In genomic region chr1:23530089-23530749, GRCh38 we compare ENCODE assay signal across 7 cellular contexts. TPM values are rescaled to one million over a fixed set of nuclear protein-coding genes. Genes with fewer than 3 reads are reported as not detected.
A peak's percentile ranks its signal among the peaks of the same experiment; 100 is the strongest.
DNase-seq lines count a peak whose midpoint lies in the region; ATAC-seq and TF ChIP-seq lines count a peak whose summit lies in the region.

No MANE protein-coding gene starts in this region.

- no peaks in the 10 kb centered on the region for H3K9me2 ChIP-seq in Loucy (replicated peaks; ENCODE audit: low read depth, low read length)

- H3K27ac ChIP-seq in brain microvascular endothelial cell = no peak overlapping the region
- H3K27ac ChIP-seq in naive thymus-derived CD4-positive, alpha-beta T cell (ENCODE audit: low read depth, low read length) = no peak overlapping the region

- peak overlapping the region in 2 of 9 donors; percentile 16 to 96 for H3K27ac Mint-ChIP-seq in naive thymus-derived CD4-positive, alpha-beta T cell

- H4K20me1 ChIP-seq in Loucy (ENCODE audit: insufficient read depth, low read length, poor library complexity, severe bottlenecking) = peaks cover 19% of the 10 kb centered on the region

- no peak for ATAC-seq in naive thymus-derived CD4-positive, alpha-beta T cell
- ATAC-seq in GM21381 (IDR thresholded peaks at IDR 0.05; ENCODE audit: unreplicated experiment) = no peak

- H3F3A ChIP-seq in Loucy (ENCODE audit: low read depth) = peaks cover 24% of the 10 kb centered on the region

- H3K36me3 ChIP-seq in Loucy (ENCODE audit: insufficient read depth, low read length) (no peaks in the 10 kb centered on the region), brain microvascular endothelial cell (replicated peaks) (no peaks in the 10 kb centered on the region)
- no peaks in the 10 kb centered on the region for H3K36me3 ChIP-seq in naive thymus-derived CD4-positive, alpha-beta T cell (ENCODE audit: control insufficient read depth in 2 of 3, insufficient read depth in 3 of 3, low read length in 3 of 3)

- peaks cover 0 to 18% (median 0%) of the 10 kb centered on the region in 5 donors for H3K36me3 Mint-ChIP-seq in naive thymus-derived CD4-positive, alpha-beta T cell

- no peaks in the 10 kb centered on the region for H3K9me3 ChIP-seq in Loucy (ENCODE audit: insufficient read depth, low read depth, low read length)
- no peaks in the 10 kb centered on the region for H3K9me3 ChIP-seq in naive thymus-derived CD4-positive, alpha-beta T cell (ENCODE audit: control insufficient read depth in 2 of 3, low read length in 3 of 3)

- peaks cover 5% of the 10 kb centered on the region for H3K27me3 ChIP-seq in Loucy (ENCODE audit: insufficient read depth, low read length, poor library complexity, severe bottlenecking)
- H3K27me3 ChIP-seq in brain microvascular endothelial cell (replicated peaks) = no peaks in the 10 kb centered on the region
- no peaks in the 10 kb centered on the region for H3K27me3 ChIP-seq in naive thymus-derived CD4-positive, alpha-beta T cell (ENCODE audit: control insufficient read depth in 2 of 2, insufficient read depth in 2 of 2, low read length in 2 of 2)

- no peak for TF ChIP-seq CTCF in GM13976 (IDR thresholded peaks at IDR 0.05; ENCODE audit: borderline replicate concordance, control extremely low read depth, extremely low read depth, insufficient read depth, missing control alignments)
- no peak for TF ChIP-seq CTCF in Loucy (conservative IDR thresholded peaks at IDR 0.05; ENCODE audit: low read length)
- TF ChIP-seq CTCF in brain microvascular endothelial cell (IDR thresholded peaks at IDR 0.05; ENCODE audit: low read depth, low read length, missing control alignments) = no peak

- H3K4me3 ChIP-seq in Loucy (ENCODE audit: low read length, poor library complexity, severe bottlenecking) (peak overlapping the region; percentile 93), brain microvascular endothelial cell (ENCODE audit: low read depth, low read length) (peak overlapping the region; percentile 57)
- H3K4me3 ChIP-seq in naive thymus-derived CD4-positive, alpha-beta T cell (ENCODE audit: low read length) = peak overlapping the region; percentile 52

- CTCF ChIA-PET in naive thymus-derived CD4-positive, alpha-beta T cell (lab: Charles Lee) = interaction anchor here (1.7 to 11.5 kb wide), 3 partner anchors 15 to 114 kb away, joined by 4 to 203 read pairs (median 7); no protein-coding TSS in a partner anchor

- H3K4me2 ChIP-seq in Loucy (ENCODE audit: low read depth, low read length, poor library complexity, severe bottlenecking) = peak overlapping the region; percentile 95

- POLR2A ChIA-PET in naive thymus-derived CD4-positive, alpha-beta T cell (lab: Charles Lee) = interaction anchor here (0.5 to 1.4 kb wide), 8 partner anchors 12 to 1427 kb away, joined by 3 to 5 read pairs (median 3); no protein-coding TSS in a partner anchor

- H3K4me1 Mint-ChIP-seq in naive thymus-derived CD4-positive, alpha-beta T cell = peaks cover 56 to 83% (median 74%) of the 10 kb centered on the region in 7 donors

- DNase-seq in GM13976 (ENCODE audit: low spot score) (peak; percentile 49), brain microvascular endothelial cell (no peak), glomerular visceral epithelial cell (ENCODE audit: extremely low spot score) (no peak), 8988T (no peak)
- DNase-seq in naive thymus-derived CD4-positive, alpha-beta T cell = no peak

- peak overlapping the region; percentile 98 for H3K9ac ChIP-seq in Loucy (ENCODE audit: low read depth, low read length, poor library complexity, severe bottlenecking)

- H3K4me3 Mint-ChIP-seq in naive thymus-derived CD4-positive, alpha-beta T cell = peak overlapping the region; percentile 36 to 96 (median 66)

- no peaks in the 10 kb centered on the region for H3K9me3 Mint-ChIP-seq in naive thymus-derived CD4-positive, alpha-beta T cell

- H3K4me1 ChIP-seq in Loucy (ENCODE audit: insufficient read depth, low read length, poor library complexity, severe bottlenecking) = peaks cover 80% of the 10 kb centered on the region
- peaks cover 68 to 78% of the 10 kb centered on the region in 2 donors for H3K4me1 ChIP-seq in naive thymus-derived CD4-positive, alpha-beta T cell (ENCODE audit: control insufficient read depth in 2 of 2, insufficient read depth in 2 of 2, low read length in 2 of 2)

- in situ Hi-C loops in GM13976 (cut with MboI; ENCODE audit: low sequenced_read_pairs, unreplicated experiment) (no loop called here), brain microvascular endothelial cell (cut with HindIII; ENCODE audit: low pct_ligation_motif_present, low sequenced_read_pairs) (no loop called here)

- intact Hi-C loops in naive thymus-derived CD4-positive, alpha-beta T cell (cut with micrococcal nuclease) = loop anchor here (2.0 to 10.0 kb wide), 6 partner anchors 25 to 185 kb away; partner anchors contain the start of genes HNRNPR (in 2 of the 2), ZNF436 (in 2 of the 2), ID3 (in 1 of the 2) and TCEA3 (in 1 of the 2)

- peaks cover 0 to 4% (median 0%) of the 10 kb centered on the region in 5 donors for H3K27me3 Mint-ChIP-seq in naive thymus-derived CD4-positive, alpha-beta T cell

- H3K79me2 ChIP-seq in Loucy (ENCODE audit: insufficient read depth, low read length) = peaks cover 51% of the 10 kb centered on the region

- peak overlapping the region; percentile 82 for H2AFZ ChIP-seq in Loucy (ENCODE audit: low read length)

RNA-seq across cellular contexts. Expression of gene E2F2, which starts 0.8 kb away (rescaled TPM):
- 10 to 100 TPM in 1 of 5 experiments, 1 to 10 TPM in 1, under 1 TPM in 2, not detected in 1; 0.14 to 65.7 (median 2.5) TPM for total RNA-seq in naive thymus-derived CD4-positive, alpha-beta T cell
- polyA plus RNA-seq in naive thymus-derived CD4-positive, alpha-beta T cell = not detected

RNA-seq across cellular contexts. Expression of gene ID3, which starts 29.1 kb away (rescaled TPM):
- 10 to 100 TPM; 14.8 to 89.4 (median 34.1) TPM for total RNA-seq in naive thymus-derived CD4-positive, alpha-beta T cell
- polyA plus RNA-seq in naive thymus-derived CD4-positive, alpha-beta T cell = 10 to 100 TPM; 13.0 to 28.3 TPM

RNA-seq across cellular contexts. Expression of gene ASAP3, which starts 46.2 kb away (rescaled TPM):
- total RNA-seq in naive thymus-derived CD4-positive, alpha-beta T cell = 1 to 10 TPM in 4 of 5 experiments, under 1 TPM in 1; 0.12 to 8.8 (median 1.7) TPM
- polyA plus RNA-seq in naive thymus-derived CD4-positive, alpha-beta T cell = under 1 TPM; 0.26 to 0.47 TPM
